Comparison of ENCODE assay signal across 1 cellular context in the genomic region with DNA sequence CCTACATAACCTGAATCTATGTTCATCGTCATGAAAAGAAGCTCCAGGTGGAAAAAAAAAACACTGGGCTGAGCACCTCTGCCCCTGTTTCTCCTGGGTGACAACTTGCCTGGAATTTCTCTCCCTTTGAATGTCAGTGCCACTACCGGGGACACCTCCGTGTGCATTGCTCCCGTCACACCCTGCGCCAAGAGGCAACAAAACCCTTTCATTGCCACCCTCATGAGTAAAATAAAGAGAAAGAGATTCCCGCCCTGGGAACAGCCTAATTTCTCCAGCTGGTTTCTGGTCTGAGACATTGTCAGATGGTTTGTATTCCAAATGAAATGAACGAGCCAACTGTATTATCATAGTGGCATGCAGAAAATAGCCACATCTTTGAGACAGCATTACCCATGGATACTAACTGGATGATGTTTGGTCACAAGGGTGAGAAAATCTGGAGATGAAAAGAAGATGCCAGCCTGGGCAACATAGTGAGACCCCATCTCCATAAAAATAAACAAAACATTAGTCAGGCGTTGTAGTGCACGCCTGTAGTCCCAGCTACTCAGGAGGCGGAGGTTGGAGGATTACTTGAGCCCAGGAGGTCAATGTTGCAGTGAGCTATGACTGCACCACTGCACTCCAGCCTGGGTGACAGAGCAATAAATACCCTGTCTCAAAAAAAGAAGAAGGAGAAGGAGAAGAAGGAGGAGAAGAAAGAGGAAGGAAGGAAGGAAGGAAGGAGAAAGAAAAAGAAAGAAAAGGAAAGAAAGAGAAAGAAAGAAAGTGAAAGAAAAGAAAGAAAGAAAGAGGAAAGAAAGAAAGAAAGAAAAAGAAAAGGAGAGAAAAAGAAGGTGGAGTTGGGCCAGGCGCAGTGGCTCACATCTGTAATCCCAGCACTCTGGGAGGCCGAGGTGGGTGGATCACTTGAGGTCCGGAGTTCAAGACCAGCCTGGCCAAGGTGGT.
A peak's percentile ranks its signal among the peaks of the same experiment; 100 is the strongest.
TF ChIP-seq lines count a peak whose summit lies in the region.

No MANE protein-coding gene starts in this region.

TF ChIP-seq in HepG2, 621 proteins besides CTCF, POLR2A, EP300 and RAD21 (continued from another document):
- TF ChIP-seq ZNF564 (CRISPR knock-in tag; IDR thresholded peaks at IDR 0.05) (no peak), U2AF2 (IDR thresholded peaks at IDR 0.05; ENCODE audit: low read depth, low read length) (no peak), SETDB1 (CRISPR knock-in tag; IDR thresholded peaks at IDR 0.05; ENCODE audit: borderline replicate concordance) (no peak), ARNTL (CRISPR knock-in tag; IDR thresholded peaks at IDR 0.05) (no peak), ZNF546 (CRISPR knock-in tag; conservative IDR thresholded peaks at IDR 0.05) (no peak), ZNF512 (CRISPR knock-in tag; IDR thresholded peaks at IDR 0.05) (peak; percentile 94), NONO (IDR thresholded peaks at IDR 0.05) (no peak), NONO (CRISPR knock-in tag; conservative IDR thresholded peaks at IDR 0.05) (no peak), FOXM1 (CRISPR knock-in tag; IDR thresholded peaks at IDR 0.05) (no peak), MEF2D (CRISPR knock-in tag; IDR thresholded peaks at IDR 0.05) (no peak), ZNF333 (CRISPR knock-in tag; IDR thresholded peaks at IDR 0.05; ENCODE audit: borderline replicate concordance) (no peak), CBFB (CRISPR knock-in tag; IDR thresholded peaks at IDR 0.05) (no peak), ZNF317 (CRISPR knock-in tag; IDR thresholded peaks at IDR 0.05) (no peak), ZNF720 (CRISPR knock-in tag; IDR thresholded peaks at IDR 0.05) (no peak), SIN3A (IDR thresholded peaks at IDR 0.05; ENCODE audit: borderline replicate concordance, low read depth, low read length) (0 out of 2 replicates have a peak, but pooled peaks have one; percentile 7), EEA1 (CRISPR knock-in tag; IDR thresholded peaks at IDR 0.05; ENCODE audit: borderline replicate concordance) (no peak), THYN1 (CRISPR knock-in tag; IDR thresholded peaks at IDR 0.05; ENCODE audit: borderline replicate concordance, low read depth) (no peak), ZNF235 (CRISPR knock-in tag; IDR thresholded peaks at IDR 0.05; ENCODE audit: borderline replicate concordance) (no peak), ZUFSP (CRISPR knock-in tag; IDR thresholded peaks at IDR 0.05; ENCODE audit: borderline replicate concordance) (no peak), ZNF710 (CRISPR knock-in tag; IDR thresholded peaks at IDR 0.05; ENCODE audit: borderline replicate concordance) (peak; percentile 49; the same call in 1 of the 2 replicates), ZNF33A (CRISPR knock-in tag; IDR thresholded peaks at IDR 0.05; ENCODE audit: borderline replicate concordance) (no peak), CBX5 (CRISPR knock-in tag; IDR thresholded peaks at IDR 0.05; ENCODE audit: borderline replicate concordance) (no peak), PHF20 (CRISPR knock-in tag; IDR thresholded peaks at IDR 0.05) (no peak), SKIL (CRISPR knock-in tag; IDR thresholded peaks at IDR 0.05; ENCODE audit: borderline replicate concordance) (no peak), ZNF143 (CRISPR knock-in tag; IDR thresholded peaks at IDR 0.05) (0 out of 2 replicates have a peak, but pooled peaks have one; percentile 31), TCF7 (IDR thresholded peaks at IDR 0.05; ENCODE audit: low read depth) (no peak), TEAD3 (CRISPR knock-in tag; optimal IDR thresholded peaks at IDR 0.05; ENCODE audit: borderline replicate concordance) (peak; percentile 13)
- TF ChIP-seq, protein P1, sequence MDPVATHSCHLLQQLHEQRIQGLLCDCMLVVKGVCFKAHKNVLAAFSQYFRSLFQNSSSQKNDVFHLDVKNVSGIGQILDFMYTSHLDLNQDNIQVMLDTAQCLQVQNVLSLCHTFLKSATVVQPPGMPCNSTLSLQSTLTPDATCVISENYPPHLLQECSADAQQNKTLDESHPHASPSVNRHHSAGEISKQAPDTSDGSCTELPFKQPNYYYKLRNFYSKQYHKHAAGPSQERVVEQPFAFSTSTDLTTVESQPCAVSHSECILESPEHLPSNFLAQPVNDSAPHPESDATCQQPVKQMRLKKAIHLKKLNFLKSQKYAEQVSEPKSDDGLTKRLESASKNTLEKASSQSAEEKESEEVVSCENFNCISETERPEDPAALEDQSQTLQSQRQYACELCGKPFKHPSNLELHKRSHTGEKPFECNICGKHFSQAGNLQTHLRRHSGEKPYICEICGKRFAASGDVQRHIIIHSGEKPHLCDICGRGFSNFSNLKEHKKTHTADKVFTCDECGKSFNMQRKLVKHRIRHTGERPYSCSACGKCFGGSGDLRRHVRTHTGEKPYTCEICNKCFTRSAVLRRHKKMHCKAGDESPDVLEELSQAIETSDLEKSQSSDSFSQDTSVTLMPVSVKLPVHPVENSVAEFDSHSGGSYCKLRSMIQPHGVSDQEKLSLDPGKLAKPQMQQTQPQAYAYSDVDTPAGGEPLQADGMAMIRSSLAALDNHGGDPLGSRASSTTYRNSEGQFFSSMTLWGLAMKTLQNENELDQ (CRISPR knock-in tag; IDR thresholded peaks at IDR 0.05; ENCODE audit: borderline replicate concordance), result no peak
- TF ChIP-seq, protein P2, sequence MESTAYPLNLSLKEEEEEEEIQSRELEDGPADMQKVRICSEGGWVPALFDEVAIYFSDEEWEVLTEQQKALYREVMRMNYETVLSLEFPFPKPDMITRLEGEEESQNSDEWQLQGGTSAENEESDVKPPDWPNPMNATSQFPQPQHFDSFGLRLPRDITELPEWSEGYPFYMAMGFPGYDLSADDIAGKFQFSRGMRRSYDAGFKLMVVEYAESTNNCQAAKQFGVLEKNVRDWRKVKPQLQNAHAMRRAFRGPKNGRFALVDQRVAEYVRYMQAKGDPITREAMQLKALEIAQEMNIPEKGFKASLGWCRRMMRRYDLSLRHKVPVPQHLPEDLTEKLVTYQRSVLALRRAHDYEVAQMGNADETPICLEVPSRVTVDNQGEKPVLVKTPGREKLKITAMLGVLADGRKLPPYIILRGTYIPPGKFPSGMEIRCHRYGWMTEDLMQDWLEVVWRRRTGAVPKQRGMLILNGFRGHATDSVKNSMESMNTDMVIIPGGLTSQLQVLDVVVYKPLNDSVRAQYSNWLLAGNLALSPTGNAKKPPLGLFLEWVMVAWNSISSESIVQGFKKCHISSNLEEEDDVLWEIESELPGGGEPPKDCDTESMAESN (CRISPR knock-in tag; conservative IDR thresholded peaks at IDR 0.05), result no peak
- TF ChIP-seq, protein P3, sequence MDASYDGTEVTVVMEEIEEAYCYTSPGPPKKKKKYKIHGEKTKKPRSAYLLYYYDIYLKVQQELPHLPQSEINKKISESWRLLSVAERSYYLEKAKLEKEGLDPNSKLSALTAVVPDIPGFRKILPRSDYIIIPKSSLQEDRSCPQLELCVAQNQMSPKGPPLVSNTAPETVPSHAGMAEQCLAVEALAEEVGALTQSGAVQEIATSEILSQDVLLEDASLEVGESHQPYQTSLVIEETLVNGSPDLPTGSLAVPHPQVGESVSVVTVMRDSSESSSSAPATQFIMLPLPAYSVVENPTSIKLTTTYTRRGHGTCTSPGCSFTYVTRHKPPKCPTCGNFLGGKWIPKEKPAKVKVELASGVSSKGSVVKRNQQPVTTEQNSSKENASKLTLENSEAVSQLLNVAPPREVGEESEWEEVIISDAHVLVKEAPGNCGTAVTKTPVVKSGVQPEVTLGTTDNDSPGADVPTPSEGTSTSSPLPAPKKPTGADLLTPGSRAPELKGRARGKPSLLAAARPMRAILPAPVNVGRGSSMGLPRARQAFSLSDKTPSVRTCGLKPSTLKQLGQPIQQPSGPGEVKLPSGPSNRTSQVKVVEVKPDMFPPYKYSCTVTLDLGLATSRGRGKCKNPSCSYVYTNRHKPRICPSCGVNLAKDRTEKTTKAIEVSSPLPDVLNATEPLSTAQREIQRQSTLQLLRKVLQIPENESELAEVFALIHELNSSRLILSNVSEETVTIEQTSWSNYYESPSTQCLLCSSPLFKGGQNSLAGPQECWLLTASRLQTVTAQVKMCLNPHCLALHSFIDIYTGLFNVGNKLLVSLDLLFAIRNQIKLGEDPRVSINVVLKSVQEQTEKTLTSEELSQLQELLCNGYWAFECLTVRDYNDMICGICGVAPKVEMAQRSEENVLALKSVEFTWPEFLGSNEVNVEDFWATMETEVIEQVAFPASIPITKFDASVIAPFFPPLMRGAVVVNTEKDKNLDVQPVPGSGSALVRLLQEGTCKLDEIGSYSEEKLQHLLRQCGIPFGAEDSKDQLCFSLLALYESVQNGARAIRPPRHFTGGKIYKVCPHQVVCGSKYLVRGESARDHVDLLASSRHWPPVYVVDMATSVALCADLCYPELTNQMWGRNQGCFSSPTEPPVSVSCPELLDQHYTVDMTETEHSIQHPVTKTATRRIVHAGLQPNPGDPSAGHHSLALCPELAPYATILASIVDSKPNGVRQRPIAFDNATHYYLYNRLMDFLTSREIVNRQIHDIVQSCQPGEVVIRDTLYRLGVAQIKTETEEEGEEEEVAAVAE (CRISPR knock-in tag; IDR thresholded peaks at IDR 0.05; ENCODE audit: borderline replicate concordance), result no peak
